Comparison of ENCODE assay signal across 30 cellular contexts in the genomic region with DNA sequence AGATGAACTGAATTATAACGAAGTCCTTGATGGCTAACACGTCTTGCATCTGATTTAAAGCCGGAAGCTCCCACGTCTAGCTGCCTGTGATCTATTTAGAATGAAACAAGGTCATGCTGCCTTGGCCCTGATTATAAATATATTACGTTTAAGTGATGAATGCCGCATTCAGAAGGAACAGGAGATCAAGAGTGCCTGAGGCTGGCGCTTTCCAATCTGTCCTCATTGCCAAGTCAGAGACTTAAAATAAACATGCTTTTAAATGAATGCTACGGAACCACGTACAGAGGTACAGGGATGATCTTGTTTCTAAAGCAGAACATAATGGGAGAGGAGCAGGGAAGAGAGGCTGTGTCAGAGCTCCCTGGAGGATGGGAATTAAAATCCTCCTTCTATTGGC.
DNase-seq lines count a peak whose midpoint lies in the region; ATAC-seq and TF ChIP-seq lines count a peak whose summit lies in the region.
"Had no signal": no experiment of that assay in that cellular context is flagged by ENCODE, and none has a peak within 500 bp of the region (broad histone marks: within the 10 kb centered on the region; RNA-seq: fewer than 3 reads in every experiment).

No MANE protein-coding gene starts in this region.

- H3K27ac Mint-ChIP-seq in neural crest cell (ENCODE audit: unreplicated experiment) (peak overlapping the region; percentile 38), mesothelial cell of epicardium (no peak overlapping the region)
- H3K27ac Mint-ChIP-seq: IgD-negative memory B cell had no signal

- peaks cover under 1% of the 10 kb centered on the region for H3K36me3 Mint-ChIP-seq in neural crest cell (ENCODE audit: low read depth)
- H3K36me3 Mint-ChIP-seq in mesothelial cell of epicardium = no peaks in the 10 kb centered on the region

- H3K4me3 Mint-ChIP-seq in neural crest cell (peak overlapping the region; percentile 50), mesothelial cell of epicardium (no peak overlapping the region)
- H3K4me3 Mint-ChIP-seq: IgD-negative memory B cell had no signal

- no peak for TF ChIP-seq CTCF in neural crest cell (conservative IDR thresholded peaks at IDR 0.05)
- no peak for TF ChIP-seq CTCF in mesothelial cell of epicardium (IDR thresholded peaks at IDR 0.05; ENCODE audit: unreplicated experiment)

- H3K9me3 Mint-ChIP-seq in neural crest cell = no peaks in the 10 kb centered on the region
- H3K9me3 Mint-ChIP-seq in mesothelial cell of epicardium = peaks cover 9% of the 10 kb centered on the region
- H3K9me3 Mint-ChIP-seq: IgD-negative memory B cell had no signal

- H3K27me3 Mint-ChIP-seq in neural crest cell (ENCODE audit: low read depth) = no peaks in the 10 kb centered on the region
- no peaks in the 10 kb centered on the region for H3K27me3 Mint-ChIP-seq in mesothelial cell of epicardium (ENCODE audit: low read depth)

- ATAC-seq in HG02981 (IDR thresholded peaks at IDR 0.05; ENCODE audit: unreplicated experiment) (no peak), GM18517 (IDR thresholded peaks at IDR 0.05; ENCODE audit: unreplicated experiment) (no peak), GM18867 (IDR thresholded peaks at IDR 0.05; ENCODE audit: unreplicated experiment) (no peak)
- ATAC-seq: activated CD4-positive, CD25-positive, alpha-beta regulatory T cell treated with anti-CD3 and anti-CD28 coated beads, Interleukin-2, amount 50 U/mL, for 24 hours; foreskin keratinocyte; left cardiac atrium had no signal

- H3K4me1 Mint-ChIP-seq in neural crest cell (peaks cover 40% of the 10 kb centered on the region), mesothelial cell of epicardium (peaks cover 44% of the 10 kb centered on the region)
- H3K4me1 Mint-ChIP-seq: IgD-negative memory B cell had no signal

- DNase-seq in COLO829 (ENCODE audit: low spot score) = peak; percentile 90
- DNase-seq in NCI-H69 (lab: John Stamatoyannopoulos, UW) = peak; percentile 11
- peak; percentile 51 for DNase-seq in epidermal melanocyte (ENCODE audit: insufficient read length, low spot score)
- no peak for DNase-seq in neural crest cell (ENCODE audit: low read depth, low spot score)
- DNase-seq in mesothelial cell of epicardium (ENCODE audit: low spot score in 2 of 2, unreplicated experiment in 2 of 2) = no peak
- DNase-seq: activated CD4-positive, alpha-beta T cell treated with anti-CD3 and anti-CD28 coated beads, Interleukin-2, amount 50 U/mL, for 48 hours; activated T-cell treated with anti-CD3 and anti-CD28 coated beads, Interleukin-2, amount 50 U/mL, for 48 hours; COR-L47; dermis blood vessel endothelial cell; esophagus squamous epithelium; foreskin keratinocyte; GM23248; heart right ventricle; left cardiac atrium; NCI-H1048; NCI-H1694 treated with DMSO at 0.1 percent for 48 hours; NCI-H2171 treated with DMSO at 0.1 percent for 48 hours; NCI-H524; nucleus accumbens; PC-9; Right ventricle myocardium superior; stimulated activated CD4-positive, alpha-beta T cell treated with anti-CD3 and anti-CD28 coated beads, Interleukin-15, amount 100 ng/mL, for 24 hours; stimulated activated CD4-positive, alpha-beta T cell treated with anti-CD3 and anti-CD28 coated beads, Interleukin-4, amount 100 ng/mL, for 4 hours; T-helper 2 cell; tibial artery had no signal

Comparison
In these comparisons a context has a peak if more than half of its experiments do, and no peak if none do; other contexts are left out.
1. DNase-seq: peak in COLO829 (single experiment), NCI-H69 (single experiment) and epidermal melanocyte (single experiment); none in neural crest cell (single experiment) and mesothelial cell of epicardium (0 of 2).